In the genomic region with DNA sequence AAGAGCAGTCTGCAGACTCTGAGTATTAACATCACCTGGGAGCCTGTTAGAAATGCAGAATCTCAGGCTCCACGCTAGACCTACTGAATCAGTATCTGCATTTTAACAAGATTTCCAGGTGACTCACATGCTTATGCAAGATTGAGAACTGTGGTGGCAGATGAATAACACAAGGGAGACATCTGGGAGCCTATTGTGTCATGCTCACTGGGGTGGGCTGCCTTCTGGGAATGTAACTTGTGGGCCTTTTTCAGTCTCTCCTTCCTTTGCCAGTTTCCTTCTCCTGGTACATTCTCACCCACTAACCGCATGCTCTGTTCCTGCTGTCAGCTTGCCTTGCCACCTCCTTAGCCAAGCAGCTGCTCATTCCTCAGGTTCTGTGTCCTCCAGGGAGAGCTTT, we compare ENCODE assay signal across 22 cellular contexts.
DNase-seq lines count a peak whose midpoint lies in the region; ATAC-seq, FAIRE-seq and TF ChIP-seq lines count a peak whose summit lies in the region.
"Had no signal": no experiment of that assay in that cellular context is flagged by ENCODE, and none has a peak within 500 bp of the region (broad histone marks: within the 10 kb centered on the region; RNA-seq: fewer than 3 reads in every experiment).

No MANE protein-coding gene starts in this region.

- POLR2A ChIA-PET in WTC11 (lab: Charles Lee), result no interaction called here
- POLR2A ChIA-PET in HEK293T (lab: Yijun Ruan, JAX), result no interaction called here

- peaks cover 40% of the 10 kb centered on the region for H3K4me1 ChIP-seq in HUES6 (ENCODE audit: control insufficient read depth, insufficient read depth, low read length)
- H3K4me1 ChIP-seq: Peyer's patch, suprapubic skin had no signal

- ATAC-seq in WTC11, result peak; percentile 90
- ATAC-seq: gastroesophageal sphincter; naive thymus-derived CD8-positive, alpha-beta T cell had no signal

- no peak for TF ChIP-seq CTCF in WTC11 (IDR thresholded peaks at IDR 0.05)

- CTCF ChIA-PET in WTC11 (lab: Charles Lee) (interaction anchor here (1.4 kb wide), 1 partner anchor 139 kb away, joined by 3 read pairs; no protein-coding TSS in a partner anchor), HEK293T (lab: Yijun Ruan, JAX) (interaction anchor here (0.6 kb wide), 1 partner anchor 252 kb away, joined by 3 read pairs; no protein-coding TSS in a partner anchor)

- H3K9me3 ChIP-seq in HUES6 (ENCODE audit: control insufficient read depth, insufficient read depth, low read depth, low read length), result no peaks in the 10 kb centered on the region
- H3K9me3 ChIP-seq: gastroesophageal sphincter, Peyer's patch, SK-N-SH, suprapubic skin had no signal

- no peak overlapping the region for H3K4me3 ChIP-seq in HUES6 (ENCODE audit: low read depth, low read length)
- H3K4me3 ChIP-seq: gastroesophageal sphincter, Peyer's patch, suprapubic skin had no signal

- peak overlapping the region; percentile 16; the same call in 1 of the 2 replicates for H3K4me3 Mint-ChIP-seq in WTC11
- H3K4me3 Mint-ChIP-seq: activated naive CD8-positive, alpha-beta T cell treated with anti-CD3 and anti-CD28 coated beads, Interleukin-2, amount 10 ng/mL, durations not matched to agents 7 days and 5 days; naive thymus-derived CD8-positive, alpha-beta T cell had no signal

- peaks cover 9% of the 10 kb centered on the region for H3K9me3 Mint-ChIP-seq in WTC11
- H3K9me3 Mint-ChIP-seq: activated naive CD8-positive, alpha-beta T cell treated with anti-CD3 and anti-CD28 coated beads, Interleukin-2, amount 10 ng/mL, durations not matched to agents 7 days and 5 days; naive thymus-derived CD8-positive, alpha-beta T cell had no signal

- no peaks in the 10 kb centered on the region for H3K27me3 Mint-ChIP-seq in WTC11 (ENCODE audit: low read depth)

- peaks cover 72% of the 10 kb centered on the region for H3K4me1 Mint-ChIP-seq in WTC11
- H3K4me1 Mint-ChIP-seq: activated naive CD8-positive, alpha-beta T cell treated with anti-CD3 and anti-CD28 coated beads, Interleukin-2, amount 10 ng/mL, durations not matched to agents 7 days and 5 days; naive thymus-derived CD8-positive, alpha-beta T cell had no signal

- peaks cover 3% of the 10 kb centered on the region; the same call in 1 of the 2 replicates for H3K36me3 Mint-ChIP-seq in WTC11
- H3K36me3 Mint-ChIP-seq: activated naive CD8-positive, alpha-beta T cell treated with anti-CD3 and anti-CD28 coated beads, Interleukin-2, amount 10 ng/mL, durations not matched to agents 7 days and 5 days; naive thymus-derived CD8-positive, alpha-beta T cell had no signal

- peak overlapping the region; percentile 50 for H3K27ac ChIP-seq in HUES6 (ENCODE audit: low read depth, low read length)
- H3K27ac ChIP-seq: gastroesophageal sphincter, HL-60, Peyer's patch, suprapubic skin had no signal

- no peaks in the 10 kb centered on the region for H3K36me3 ChIP-seq in HUES6 (ENCODE audit: control insufficient read depth, insufficient read depth, low read length)
- H3K36me3 ChIP-seq: gastroesophageal sphincter, Peyer's patch, suprapubic skin had no signal

- peak overlapping the region; percentile 34 for H3K9ac ChIP-seq in HUES6 (ENCODE audit: low read length)
- H3K9ac ChIP-seq: SK-N-SH had no signal

- DNase-seq in WTC11 (ENCODE audit: low spot score) (peak; percentile 30), iPS DF 19.7 (ENCODE audit: low read depth, low spot score) (peak; percentile 95), putamen (ENCODE audit: low spot score) (peak; percentile 7), NOMO-1 (lab: John Stamatoyannopoulos, UW; ENCODE audit: unreplicated experiment in 2 of 2) (no peak), islet precursor cell (no peak), GM19239 (ENCODE audit: insufficient read length, low spot score) (no peak), HEK293T (ENCODE audit: extremely low spot score) (no peak)
- DNase-seq: activated naive CD8-positive, alpha-beta T cell treated with anti-CD3 and anti-CD28 coated beads, Interleukin-2, amount 10 ng/mL, durations not matched to agents 7 days and 5 days; dermis blood vessel endothelial cell; erythroblast; KG1; naive thymus-derived CD8-positive, alpha-beta T cell; NCI-H1092; Peyer's patch; SK-N-SH; stimulated activated CD8-positive, alpha-beta memory T cell treated with anti-CD3 and anti-CD28 coated beads, Interleukin-4, amount 100 ng/mL, for 48 hours had no signal

- no peaks in the 10 kb centered on the region for H3K27me3 ChIP-seq in HUES6 (ENCODE audit: control insufficient read depth, insufficient read depth, low read length)
- H3K27me3 ChIP-seq: gastroesophageal sphincter, Peyer's patch had no signal

- no peak for FAIRE-seq in GM19239 (lab: Jason Lieb, UNC)
- FAIRE-seq: islet of Langerhans had no signal

- peak overlapping the region; percentile 98 for H3K27ac Mint-ChIP-seq in WTC11
- H3K27ac Mint-ChIP-seq: activated naive CD8-positive, alpha-beta T cell treated with anti-CD3 and anti-CD28 coated beads, Interleukin-2, amount 10 ng/mL, durations not matched to agents 7 days and 5 days; naive thymus-derived CD8-positive, alpha-beta T cell; progenitor cell of endocrine pancreas had no signal

TF ChIP-seq in WTC11, 78 proteins besides CTCF, POLR2A, EP300 and RAD21 (continues in another document):
- TF ChIP-seq MYBL2 (CRISPR knock-in tag; IDR thresholded peaks at IDR 0.05) (no peak), ZNF423 (CRISPR knock-in tag; IDR thresholded peaks at IDR 0.05) (0 out of 2 replicates have a peak, but pooled peaks have one; percentile 5), HMGA2 (CRISPR knock-in tag; IDR thresholded peaks at IDR 0.05) (no peak), NFE2L1 (CRISPR knock-in tag; IDR thresholded peaks at IDR 0.05) (peak; percentile 70; the same call in 1 of the 2 replicates), CBFB (CRISPR knock-in tag; IDR thresholded peaks at IDR 0.05; ENCODE audit: low read depth) (peak; percentile 67; the same call in 1 of the 2 replicates), TEAD4 (CRISPR knock-in tag; IDR thresholded peaks at IDR 0.05) (no peak), FOXK1 (CRISPR knock-in tag; IDR thresholded peaks at IDR 0.05) (peak; percentile 64; the same call in 1 of the 2 replicates), ZNF121 (CRISPR knock-in tag; IDR thresholded peaks at IDR 0.05) (peak; percentile 90), ETV6 (CRISPR knock-in tag; IDR thresholded peaks at IDR 0.05) (0 out of 2 replicates have a peak, but pooled peaks have one; percentile 79)
- TF ChIP-seq, protein P1, sequence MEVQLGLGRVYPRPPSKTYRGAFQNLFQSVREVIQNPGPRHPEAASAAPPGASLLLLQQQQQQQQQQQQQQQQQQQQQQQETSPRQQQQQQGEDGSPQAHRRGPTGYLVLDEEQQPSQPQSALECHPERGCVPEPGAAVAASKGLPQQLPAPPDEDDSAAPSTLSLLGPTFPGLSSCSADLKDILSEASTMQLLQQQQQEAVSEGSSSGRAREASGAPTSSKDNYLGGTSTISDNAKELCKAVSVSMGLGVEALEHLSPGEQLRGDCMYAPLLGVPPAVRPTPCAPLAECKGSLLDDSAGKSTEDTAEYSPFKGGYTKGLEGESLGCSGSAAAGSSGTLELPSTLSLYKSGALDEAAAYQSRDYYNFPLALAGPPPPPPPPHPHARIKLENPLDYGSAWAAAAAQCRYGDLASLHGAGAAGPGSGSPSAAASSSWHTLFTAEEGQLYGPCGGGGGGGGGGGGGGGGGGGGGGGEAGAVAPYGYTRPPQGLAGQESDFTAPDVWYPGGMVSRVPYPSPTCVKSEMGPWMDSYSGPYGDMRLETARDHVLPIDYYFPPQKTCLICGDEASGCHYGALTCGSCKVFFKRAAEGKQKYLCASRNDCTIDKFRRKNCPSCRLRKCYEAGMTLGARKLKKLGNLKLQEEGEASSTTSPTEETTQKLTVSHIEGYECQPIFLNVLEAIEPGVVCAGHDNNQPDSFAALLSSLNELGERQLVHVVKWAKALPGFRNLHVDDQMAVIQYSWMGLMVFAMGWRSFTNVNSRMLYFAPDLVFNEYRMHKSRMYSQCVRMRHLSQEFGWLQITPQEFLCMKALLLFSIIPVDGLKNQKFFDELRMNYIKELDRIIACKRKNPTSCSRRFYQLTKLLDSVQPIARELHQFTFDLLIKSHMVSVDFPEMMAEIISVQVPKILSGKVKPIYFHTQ (CRISPR knock-in tag; IDR thresholded peaks at IDR 0.05), result no peak

TF ChIP-seq in HEK293T, 16 proteins besides CTCF, POLR2A, EP300 and RAD21:
- TF ChIP-seq ZNF384 (IDR thresholded peaks at IDR 0.05), result no peak
- no peak for TF ChIP-seq FOXM1 (IDR thresholded peaks at IDR 0.05; ENCODE audit: borderline replicate concordance)
- TF ChIP-seq LEF1 (IDR thresholded peaks at IDR 0.05; ENCODE audit: borderline replicate concordance), result no peak
- TF ChIP-seq SP1 (IDR thresholded peaks at IDR 0.05), result no peak
- TF ChIP-seq NFRKB (IDR thresholded peaks at IDR 0.05), result no peak
- TF ChIP-seq CTBP1 (IDR thresholded peaks at IDR 0.05; ENCODE audit: borderline replicate concordance), result no peak
- TF ChIP-seq, protein P2, sequence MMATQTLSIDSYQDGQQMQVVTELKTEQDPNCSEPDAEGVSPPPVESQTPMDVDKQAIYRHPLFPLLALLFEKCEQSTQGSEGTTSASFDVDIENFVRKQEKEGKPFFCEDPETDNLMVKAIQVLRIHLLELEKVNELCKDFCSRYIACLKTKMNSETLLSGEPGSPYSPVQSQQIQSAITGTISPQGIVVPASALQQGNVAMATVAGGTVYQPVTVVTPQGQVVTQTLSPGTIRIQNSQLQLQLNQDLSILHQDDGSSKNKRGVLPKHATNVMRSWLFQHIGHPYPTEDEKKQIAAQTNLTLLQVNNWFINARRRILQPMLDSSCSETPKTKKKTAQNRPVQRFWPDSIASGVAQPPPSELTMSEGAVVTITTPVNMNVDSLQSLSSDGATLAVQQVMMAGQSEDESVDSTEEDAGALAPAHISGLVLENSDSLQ (IDR thresholded peaks at IDR 0.05), result no peak
- no peak for TF ChIP-seq FOXA1 (IDR thresholded peaks at IDR 0.05)

Comparison
In these comparisons a context has a peak if more than half of its experiments do, and no peak if none do; other contexts are left out.
1. DNase-seq: peak in WTC11 (single experiment), iPS DF 19.7 (single experiment) and putamen (single experiment); none in NOMO-1 (0 of 2), islet precursor cell (single experiment), GM19239 (single experiment) and HEK293T (single experiment).